1 cellular context compared by ENCODE assay signal in genomic region chr7:143290293-143290692, GRCh38.
TF ChIP-seq lines count a peak whose summit lies in the region.

No MANE protein-coding gene starts in this region.

TF ChIP-seq in endothelial cell of umbilical vein, 7 proteins besides CTCF, POLR2A, EP300 and RAD21:
- TF ChIP-seq EZH2 (IDR thresholded peaks at IDR 0.05; ENCODE audit: borderline replicate concordance, low read depth, low read length, severe bottlenecking) (no peak), MAX (IDR thresholded peaks at IDR 0.05; ENCODE audit: insufficient read depth, insufficient read length) (no peak), FOS (IDR thresholded peaks at IDR 0.05; ENCODE audit: borderline replicate concordance, insufficient read depth, low read length) (no peak), POLR2AphosphoS5 (IDR thresholded peaks at IDR 0.05; ENCODE audit: insufficient read depth, low read depth, low read length) (no peak), JUN (IDR thresholded peaks at IDR 0.05; ENCODE audit: borderline replicate concordance, insufficient read depth, insufficient read length, low read depth) (no peak), MYC (IDR thresholded peaks at IDR 0.05; ENCODE audit: low read depth, low read length) (no peak), GATA2 (IDR thresholded peaks at IDR 0.05; ENCODE audit: insufficient read depth, insufficient read length, low read depth, low read length) (no peak)
